12 cellular contexts compared by ENCODE assay signal in genomic region chr1:109822749-109823542, GRCh38. TPM values are rescaled to one million over a fixed set of nuclear protein-coding genes. Genes with fewer than 3 reads are reported as not detected.
DNase-seq lines count a peak whose midpoint lies in the region; ATAC-seq and TF ChIP-seq lines count a peak whose summit lies in the region.
"Had no signal": no experiment of that assay in that cellular context is flagged by ENCODE, and none has a peak within 500 bp of the region (broad histone marks: within the 10 kb centered on the region; RNA-seq: fewer than 3 reads in every experiment).

No MANE protein-coding gene starts in this region.

- no peak for ATAC-seq in GM18505 (IDR thresholded peaks at IDR 0.05; ENCODE audit: unreplicated experiment)

- no peaks in the 10 kb centered on the region for H3K27me3 Mint-ChIP-seq in activated CD4-positive, alpha-beta T cell treated with anti-CD3 and anti-CD28 coated beads, Interleukin-2, amount 10 ng/mL, durations not matched to agents 7 days and 5 days
- H3K27me3 Mint-ChIP-seq in T-helper 2 cell treated with Interferon-gamma antibody and Interleukin-4, amounts not matched to agents 5 μg/mL and 100 μg/mL, for 36 hours (ENCODE audit: low read depth) = no peaks in the 10 kb centered on the region

- no peaks in the 10 kb centered on the region for H3K36me3 ChIP-seq in suprapubic skin

- no peaks in the 10 kb centered on the region for H3K9me3 ChIP-seq in suprapubic skin

- H3K4me3 Mint-ChIP-seq in activated CD4-positive, alpha-beta T cell treated with anti-CD3 and anti-CD28 coated beads, Interleukin-2, amount 10 ng/mL, durations not matched to agents 7 days and 5 days = no peak overlapping the region
- H3K4me3 Mint-ChIP-seq in T-helper 2 cell treated with Interferon-gamma antibody and Interleukin-4, amounts not matched to agents 5 μg/mL and 100 μg/mL, for 36 hours = no peak overlapping the region

- H3K9me3 Mint-ChIP-seq in activated CD4-positive, alpha-beta T cell treated with anti-CD3 and anti-CD28 coated beads, Interleukin-2, amount 10 ng/mL, durations not matched to agents 7 days and 5 days = no peaks in the 10 kb centered on the region
- no peaks in the 10 kb centered on the region for H3K9me3 Mint-ChIP-seq in T-helper 2 cell treated with Interferon-gamma antibody and Interleukin-4, amounts not matched to agents 5 μg/mL and 100 μg/mL, for 36 hours

- WGBS in suprapubic skin = 90% methylated on average over 6 of the region's 6 CpGs

- peak overlapping the region; percentile 10 for H3K27ac Mint-ChIP-seq in activated CD4-positive, alpha-beta T cell treated with anti-CD3 and anti-CD28 coated beads, Interleukin-2, amount 10 ng/mL, durations not matched to agents 7 days and 5 days
- H3K27ac Mint-ChIP-seq in T-helper 2 cell treated with Interferon-gamma antibody and Interleukin-4, amounts not matched to agents 5 μg/mL and 100 μg/mL, for 36 hours = peak overlapping the region; percentile 66

- no peak for TF ChIP-seq CTCF in suprapubic skin (IDR thresholded peaks at IDR 0.05)

- CTCF ChIA-PET in activated CD4-positive, alpha-beta T cell treated with anti-CD3 and anti-CD28 coated beads, Interleukin-2, amount 10 ng/mL, durations not matched to agents 7 days and 5 days (lab: Charles Lee) = interaction anchor here (0.6 to 3.5 kb wide), 10 partner anchors 8 to 162 kb away, joined by 3 to 11 read pairs (median 4); partner anchors contain the start of gene AHCYL1

- H3K36me3 Mint-ChIP-seq in activated CD4-positive, alpha-beta T cell treated with anti-CD3 and anti-CD28 coated beads, Interleukin-2, amount 10 ng/mL, durations not matched to agents 7 days and 5 days (ENCODE audit: low read depth) = no peaks in the 10 kb centered on the region
- H3K36me3 Mint-ChIP-seq in T-helper 2 cell treated with Interferon-gamma antibody and Interleukin-4, amounts not matched to agents 5 μg/mL and 100 μg/mL, for 36 hours (ENCODE audit: low read depth) = no peaks in the 10 kb centered on the region

- H3K27ac ChIP-seq in suprapubic skin = peak overlapping the region; percentile 78

- peaks cover 43% of the 10 kb centered on the region for H3K4me1 Mint-ChIP-seq in activated CD4-positive, alpha-beta T cell treated with anti-CD3 and anti-CD28 coated beads, Interleukin-2, amount 10 ng/mL, durations not matched to agents 7 days and 5 days
- H3K4me1 Mint-ChIP-seq in T-helper 2 cell treated with Interferon-gamma antibody and Interleukin-4, amounts not matched to agents 5 μg/mL and 100 μg/mL, for 36 hours (ENCODE audit: low read depth) = peaks cover 50% of the 10 kb centered on the region

- H3K27me3 ChIP-seq in suprapubic skin = no peaks in the 10 kb centered on the region

- POLR2A ChIA-PET in activated CD4-positive, alpha-beta T cell treated with anti-CD3 and anti-CD28 coated beads, Interleukin-2, amount 10 ng/mL, durations not matched to agents 7 days and 5 days (lab: Charles Lee) = no interaction called here

- TF ChIP-seq POLR2A in suprapubic skin (IDR thresholded peaks at IDR 0.05) (no peak), GM18505 (IDR thresholded peaks at IDR 0.05; ENCODE audit: borderline replicate concordance, extremely low read depth, insufficient read depth, insufficient read length) (no peak)

- peaks cover 47% of the 10 kb centered on the region for H3K4me1 ChIP-seq in suprapubic skin

- no peak for TF ChIP-seq EP300 in suprapubic skin (IDR thresholded peaks at IDR 0.05)

- DNase-seq in activated CD4-positive, alpha-beta T cell treated with anti-CD3 and anti-CD28 coated beads, Interleukin-2, amount 10 ng/mL, durations not matched to agents 7 days and 5 days = no peak
- no peak for DNase-seq in activated CD4-positive, alpha-beta T cell treated with anti-CD3 and anti-CD28 coated beads, Interleukin-2, amount 50 U/mL, for 1 hour
- DNase-seq in T-helper 2 cell treated with Interferon-gamma antibody and Interleukin-4, amounts not matched to agents 5 μg/mL and 100 μg/mL, for 36 hours (ENCODE audit: low spot score) = no peak
- DNase-seq in islet precursor cell (peak; percentile 49), suprapubic skin (ENCODE audit: low spot score in 2 of 2) (no peak), activated gamma-delta T cell (lab: John Stamatoyannopoulos, UW) (no peak), KG1 (lab: John Stamatoyannopoulos, UW) (no peak)
- DNase-seq: NCI-H1092 treated with DMSO at 0.1 percent for 48 hours, NCI-H69, SIG-M5 had no signal

- no peak overlapping the region for H3K4me3 ChIP-seq in suprapubic skin

RNA-seq across cellular contexts. Expression of gene EPS8L3, which starts 59.2 kb away (rescaled TPM):
- total RNA-seq in activated CD4-positive, alpha-beta T cell treated with anti-CD3 and anti-CD28 coated beads, Interleukin-2, amount 10 ng/mL, durations not matched to agents 7 days and 5 days = not detected
- not detected for total RNA-seq in suprapubic skin
- total RNA-seq: epithelial cell of proximal tubule had no signal
